Comparison of ENCODE assay signal across 8 cellular contexts in genomic region chr2:113138428-113139322, GRCh38. TPM values are rescaled to one million over a fixed set of nuclear protein-coding genes. Genes with fewer than 3 reads are reported as not detected.
A peak's percentile ranks its signal among the peaks of the same experiment; 100 is the strongest.
DNase-seq lines count a peak whose midpoint lies in the region; ATAC-seq, FAIRE-seq and TF ChIP-seq lines count a peak whose summit lies in the region.

No MANE protein-coding gene starts in this region.

- H3K9ac ChIP-seq in PC-3 (ENCODE audit: low read length), result peak overlapping the region; percentile 12; the same call in 1 of the 2 replicates

- peak; percentile 11 for DNase-seq in BJ (ENCODE audit: low read depth)
- no peak for DNase-seq in GM18507 (ENCODE audit: extremely low spot score, insufficient read length, low read depth)
- DNase-seq in HuH-7.5 (ENCODE audit: low spot score), result peak; percentile 51
- DNase-seq in PC-3, result peak; percentile 91
- DNase-seq in glutamatergic neuron, result no peak
- peak; percentile 32 for DNase-seq in progenitor cell of endocrine pancreas (ENCODE audit: low spot score, unreplicated experiment)

- POLR2A ChIA-PET in BJ (lab: Charles Lee), result interaction anchor here (0.6 to 0.7 kb wide), 2 partner anchors 111 to 238 kb away, joined by 3 read pairs; no protein-coding TSS in a partner anchor
- POLR2A ChIA-PET in PC-3 (lab: Charles Lee; ENCODE audit: unreplicated experiment), result interaction anchor here (0.6 to 1.0 kb wide), 3 partner anchors 19 to 375 kb away, joined by 3 to 6 read pairs (median 6); no protein-coding TSS in a partner anchor

- no peaks in the 10 kb centered on the region for H3K9me3 Mint-ChIP-seq in activated naive CD4-positive, alpha-beta T cell treated with anti-CD3 and anti-CD28 coated beads, Interleukin-2, amount 50 U/mL, for 24 hours
- H3K9me3 Mint-ChIP-seq in glutamatergic neuron (ENCODE audit: unreplicated experiment) (no peaks in the 10 kb centered on the region), progenitor cell of endocrine pancreas (ENCODE audit: low read depth) (no peaks in the 10 kb centered on the region)

- TF ChIP-seq CTCF in BJ (IDR thresholded peaks at IDR 0.05; ENCODE audit: insufficient read depth, low read depth, low read length), result peak; percentile 75
- peak; percentile 86 for TF ChIP-seq CTCF in PC-3 (conservative IDR thresholded peaks at IDR 0.05; ENCODE audit: low read depth, low read length)
- TF ChIP-seq CTCF in glutamatergic neuron (IDR thresholded peaks at IDR 0.05; ENCODE audit: partially characterized antibody, unreplicated experiment), result peak; percentile 88
- peak; percentile 87 for TF ChIP-seq CTCF in progenitor cell of endocrine pancreas (IDR thresholded peaks at IDR 0.05; ENCODE audit: unreplicated experiment)

- 0 out of 2 replicates have a peak overlapping the region, but pooled peaks have one; percentile 0 for H3K27ac ChIP-seq in PC-3 (ENCODE audit: low read length)

- peak overlapping the region; percentile 31 for H3K4me3 Mint-ChIP-seq in activated naive CD4-positive, alpha-beta T cell treated with anti-CD3 and anti-CD28 coated beads, Interleukin-2, amount 50 U/mL, for 24 hours
- H3K4me3 Mint-ChIP-seq in glutamatergic neuron (ENCODE audit: unreplicated experiment) (no peak overlapping the region), progenitor cell of endocrine pancreas (ENCODE audit: low read depth) (peak overlapping the region; percentile 37)

- H3K4me1 Mint-ChIP-seq in activated naive CD4-positive, alpha-beta T cell treated with anti-CD3 and anti-CD28 coated beads, Interleukin-2, amount 50 U/mL, for 24 hours, result peaks cover 27% of the 10 kb centered on the region
- no peaks in the 10 kb centered on the region for H3K4me1 Mint-ChIP-seq in glutamatergic neuron (ENCODE audit: low read depth, unreplicated experiment)
- peaks cover 9% of the 10 kb centered on the region for H3K4me1 Mint-ChIP-seq in progenitor cell of endocrine pancreas (ENCODE audit: low read depth)

- peak overlapping the region; percentile 76 for H3K4me2 ChIP-seq in PC-3 (ENCODE audit: low read length)

- no TSS peak for BruUV-seq in PC-3 (replicated peaks; lab: Mats Ljungman, UMichigan)

- no peaks in the 10 kb centered on the region for H3K27me3 Mint-ChIP-seq in activated naive CD4-positive, alpha-beta T cell treated with anti-CD3 and anti-CD28 coated beads, Interleukin-2, amount 50 U/mL, for 24 hours
- peaks cover 2% of the 10 kb centered on the region for H3K27me3 Mint-ChIP-seq in glutamatergic neuron (ENCODE audit: unreplicated experiment)
- no peaks in the 10 kb centered on the region for H3K27me3 Mint-ChIP-seq in progenitor cell of endocrine pancreas

- no peaks in the 10 kb centered on the region for H3K36me3 Mint-ChIP-seq in activated naive CD4-positive, alpha-beta T cell treated with anti-CD3 and anti-CD28 coated beads, Interleukin-2, amount 50 U/mL, for 24 hours
- H3K36me3 Mint-ChIP-seq in glutamatergic neuron (ENCODE audit: unreplicated experiment), result no peaks in the 10 kb centered on the region
- H3K36me3 Mint-ChIP-seq in progenitor cell of endocrine pancreas (ENCODE audit: insufficient read depth), result no peaks in the 10 kb centered on the region

- no peaks in the 10 kb centered on the region for H3K9me3 ChIP-seq in PC-3 (ENCODE audit: low read length)

- H3K4me3 ChIP-seq in BJ (ENCODE audit: low read depth, low read length), result no peak overlapping the region
- H3K4me3 ChIP-seq in PC-3 (ENCODE audit: low read length), result peak overlapping the region; percentile 36; the same call in 1 of the 2 replicates

- H3K27ac Mint-ChIP-seq in activated naive CD4-positive, alpha-beta T cell treated with anti-CD3 and anti-CD28 coated beads, Interleukin-2, amount 50 U/mL, for 24 hours, result peak overlapping the region; percentile 31
- H3K27ac Mint-ChIP-seq in glutamatergic neuron (ENCODE audit: unreplicated experiment) (no peak overlapping the region), progenitor cell of endocrine pancreas (peak overlapping the region; percentile 86)

- H3K4me1 ChIP-seq in PC-3 (ENCODE audit: insufficient read depth, low read length), result peaks cover 17% of the 10 kb centered on the region

- intact Hi-C loops in PC-3 (cut with micrococcal nuclease), result loop anchor here (1.0 kb wide), 3 partner anchors 18 to 61 kb away; no protein-coding TSS in a partner anchor

- peak; percentile 92 for FAIRE-seq in GM18507 (lab: Jason Lieb, UNC)

- CTCF ChIA-PET in BJ (lab: Yijun Ruan, JAX), result interaction anchor here (0.6 to 12.2 kb wide), 33 partner anchors 9 to 1955 kb away, joined by 3 to 213 read pairs (median 5); partner anchors contain the start of gene IL1RN
- CTCF ChIA-PET in PC-3 (lab: Charles Lee), result interaction anchor here (0.6 to 3.1 kb wide), 18 partner anchors 11 to 546 kb away, joined by 3 to 39 read pairs (median 5); no protein-coding TSS in a partner anchor

- ATAC-seq in PC-3 (peak; percentile 47), HG03457 (IDR thresholded peaks at IDR 0.05; ENCODE audit: unreplicated experiment) (no peak)

- H3K36me3 ChIP-seq in BJ (ENCODE audit: control insufficient read depth, insufficient read depth, low read length), result no peaks in the 10 kb centered on the region
- H3K36me3 ChIP-seq in PC-3 (ENCODE audit: low read depth, low read length), result no peaks in the 10 kb centered on the region

- no peaks in the 10 kb centered on the region for H3F3A ChIP-seq in PC-3 (ENCODE audit: low read length, unreplicated experiment)

- H3K27me3 ChIP-seq in BJ (ENCODE audit: control insufficient read depth, insufficient read depth, low read length) (no peaks in the 10 kb centered on the region), PC-3 (ENCODE audit: low read length) (no peaks in the 10 kb centered on the region)

- no peaks in the 10 kb centered on the region for H3K79me2 ChIP-seq in PC-3 (ENCODE audit: low read length)

- H3K9me2 ChIP-seq in PC-3 (replicated peaks; ENCODE audit: low read length), result no peaks in the 10 kb centered on the region

- H2AFZ ChIP-seq in PC-3 (ENCODE audit: low read length), result peak overlapping the region; percentile 85

- H4K20me1 ChIP-seq in PC-3 (ENCODE audit: low read length), result no peaks in the 10 kb centered on the region

RNA-seq across cellular contexts. Expression of gene IL1RN, which starts 11.3 kb away (rescaled TPM):
- polyA plus RNA-seq in BJ (2011; rRNA removed), result not detected in 2 replicates
- not detected in 2 replicates for polyA minus RNA-seq in BJ (2011; rRNA and poly(A)+ RNA removed)
- total RNA-seq in PC-3 (2014; rRNA removed) (1.3 and 8.2 TPM in 2 replicates), glutamatergic neuron (ENCODE audit: unreplicated experiment) (not detected), progenitor cell of endocrine pancreas (not detected in 2 replicates)

RNA-seq across cellular contexts. Expression of gene PSD4, which starts 35.1 kb away (rescaled TPM):
- polyA plus RNA-seq in BJ (2011; rRNA removed), result 0.93 and 1.9 TPM in 2 replicates
- polyA minus RNA-seq in BJ (2011; rRNA and poly(A)+ RNA removed), result 1.4 and 1.9 TPM in 2 replicates
- total RNA-seq in PC-3 (2014; rRNA removed), result 46.6 and 60.3 TPM in 2 replicates
- total RNA-seq in glutamatergic neuron (ENCODE audit: unreplicated experiment), result 1.2 TPM
- 27.1 and 30.7 TPM in 2 replicates for total RNA-seq in progenitor cell of endocrine pancreas

Comparison
In these comparisons a context has a peak if more than half of its experiments do, and no peak if none do; other contexts are left out.
1. DNase-seq: peak in BJ (single experiment), HuH-7.5 (single experiment), PC-3 (single experiment) and progenitor cell of endocrine pancreas (single experiment); none in GM18507 (single experiment) and glutamatergic neuron (single experiment).
2. RNA of gene PSD4, which starts 35.1 kb away (total RNA-seq): 46.6 to 60.3 TPM in PC-3 and 27.1 to 30.7 TPM in progenitor cell of endocrine pancreas; 1.2 TPM in glutamatergic neuron (single experiment); every median in the first group is over 10 times any median in the second.
3. Peak in every context shown above with its lines, with median percentiles within 50 percentile points of each other: CTCF ChIP-seq.